ENCODE assay signal across 1 cellular context in the genomic region with DNA sequence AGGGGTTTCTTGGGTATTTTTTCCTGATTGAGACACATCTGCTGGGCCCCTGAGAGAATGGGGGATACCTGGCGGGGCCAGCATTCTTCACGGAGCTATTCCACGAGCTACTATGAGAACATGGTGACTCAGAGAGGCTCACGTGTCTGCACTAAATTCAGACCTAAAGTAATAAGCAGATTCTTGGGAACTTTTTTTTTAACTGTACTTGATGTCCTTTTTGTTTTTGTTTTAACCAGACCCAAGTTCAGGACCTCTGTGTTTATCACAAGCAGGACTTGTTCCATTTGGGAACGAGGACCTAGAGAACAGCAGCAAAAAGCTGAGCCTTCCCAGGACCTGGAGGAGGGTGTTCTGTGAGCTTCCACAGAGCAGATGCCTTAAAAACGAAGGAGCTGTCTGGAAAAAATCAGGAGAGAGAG.
TF ChIP-seq lines count a peak whose summit lies in the region.

No MANE protein-coding gene starts in this region.

TF ChIP-seq in SK-N-SH treated with all-trans-retinoic acid at 6 μM for 48 hours, 23 proteins besides CTCF, POLR2A, EP300 and RAD21 (continued from another document):
- TF ChIP-seq, protein P1, sequence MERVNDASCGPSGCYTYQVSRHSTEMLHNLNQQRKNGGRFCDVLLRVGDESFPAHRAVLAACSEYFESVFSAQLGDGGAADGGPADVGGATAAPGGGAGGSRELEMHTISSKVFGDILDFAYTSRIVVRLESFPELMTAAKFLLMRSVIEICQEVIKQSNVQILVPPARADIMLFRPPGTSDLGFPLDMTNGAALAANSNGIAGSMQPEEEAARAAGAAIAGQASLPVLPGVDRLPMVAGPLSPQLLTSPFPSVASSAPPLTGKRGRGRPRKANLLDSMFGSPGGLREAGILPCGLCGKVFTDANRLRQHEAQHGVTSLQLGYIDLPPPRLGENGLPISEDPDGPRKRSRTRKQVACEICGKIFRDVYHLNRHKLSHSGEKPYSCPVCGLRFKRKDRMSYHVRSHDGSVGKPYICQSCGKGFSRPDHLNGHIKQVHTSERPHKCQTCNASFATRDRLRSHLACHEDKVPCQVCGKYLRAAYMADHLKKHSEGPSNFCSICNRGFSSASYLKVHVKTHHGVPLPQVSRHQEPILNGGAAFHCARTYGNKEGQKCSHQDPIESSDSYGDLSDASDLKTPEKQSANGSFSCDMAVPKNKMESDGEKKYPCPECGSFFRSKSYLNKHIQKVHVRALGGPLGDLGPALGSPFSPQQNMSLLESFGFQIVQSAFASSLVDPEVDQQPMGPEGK (CRISPR knock-in tag; IDR thresholded peaks at IDR 0.05; ENCODE audit: borderline replicate concordance), result no peak
- TF ChIP-seq TCF4 (CRISPR knock-in tag; IDR thresholded peaks at IDR 0.05; ENCODE audit: borderline replicate concordance), result no peak
- TF ChIP-seq ZNF70 (CRISPR knock-in tag; IDR thresholded peaks at IDR 0.05), result no peak
- no peak for TF ChIP-seq BACH2 (CRISPR knock-in tag; IDR thresholded peaks at IDR 0.05; ENCODE audit: borderline replicate concordance)
- TF ChIP-seq ARNTL (CRISPR knock-in tag; IDR thresholded peaks at IDR 0.05; ENCODE audit: borderline replicate concordance, low read depth), result no peak
- no peak for TF ChIP-seq OSR1 (CRISPR knock-in tag; IDR thresholded peaks at IDR 0.05)
- no peak for TF ChIP-seq ISL1 (CRISPR knock-in tag; IDR thresholded peaks at IDR 0.05)
TF ChIP-seq in SK-N-SH treated with all-trans-retinoic acid at 6 μM for 48 hours: peak in this region for 0.
